ENCODE assay signal across 8 cellular contexts in the genomic region with DNA sequence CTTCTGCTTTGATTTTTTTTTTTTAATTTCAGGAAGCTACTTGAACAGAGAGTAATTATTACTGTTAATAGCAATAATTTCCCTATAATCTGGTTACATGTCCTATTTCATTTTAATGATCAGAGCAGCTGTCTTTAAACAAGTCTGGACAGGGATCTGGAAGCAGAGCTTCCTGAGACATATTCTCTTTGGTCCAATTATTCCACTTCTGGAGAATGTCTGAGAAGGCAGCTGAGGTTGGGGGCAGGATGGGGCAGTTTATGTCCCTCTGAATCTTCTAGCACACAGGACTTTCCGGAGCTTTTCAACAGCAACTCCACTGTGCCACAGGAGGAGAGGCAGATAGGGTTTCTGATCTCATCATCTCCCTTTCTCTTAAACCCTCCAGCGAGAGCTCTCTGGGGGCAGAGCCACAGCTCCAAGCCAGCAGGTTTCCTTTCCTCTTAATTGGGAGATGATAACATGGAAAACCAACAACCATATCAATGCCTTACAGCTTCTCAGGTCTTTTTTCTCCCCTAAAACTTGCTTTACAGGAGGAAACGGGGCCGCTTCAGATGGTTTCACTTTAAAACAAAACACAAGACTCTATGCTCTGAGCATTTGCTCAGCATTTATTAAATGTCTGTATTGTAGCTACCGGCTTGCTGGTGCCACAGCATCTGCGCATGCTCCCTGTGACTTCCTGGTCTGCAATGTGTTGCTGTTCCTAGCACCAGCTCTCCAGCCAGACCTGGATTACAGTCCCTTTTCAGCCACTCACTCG.
A peak's percentile ranks its signal among the peaks of the same experiment; 100 is the strongest.
DNase-seq lines count a peak whose midpoint lies in the region; ATAC-seq, FAIRE-seq and TF ChIP-seq lines count a peak whose summit lies in the region.

No MANE protein-coding gene starts in this region.

- peak overlapping the region; percentile 42 for H3K4me3 ChIP-seq in rectal smooth muscle tissue (ENCODE audit: low read length)

- no peak overlapping the region for H3K9ac ChIP-seq in rectal smooth muscle tissue (ENCODE audit: low read length)

- ATAC-seq in HG03575 (IDR thresholded peaks at IDR 0.05; ENCODE audit: extremely low read depth, insufficient number of reproducible peaks, low FRiP score, unreplicated experiment) (peak; percentile 74), Right ventricle myocardium superior (ENCODE audit: poor library complexity) (peak; percentile 91), HG02840 (IDR thresholded peaks at IDR 0.05; ENCODE audit: low FRiP score, unreplicated experiment) (no peak)

- no peak for DNase-seq in GM12892 (ENCODE audit: insufficient read length)
- DNase-seq in activated CD4-positive, alpha-beta T cell treated with anti-CD3 and anti-CD28 coated beads, Interleukin-2, amount 50 U/mL, for 1 hour = peak; percentile 1
- DNase-seq in Right ventricle myocardium superior = peak; percentile 82
- DNase-seq in GOT3 (lab: John Stamatoyannopoulos, UW) = no peak
- DNase-seq in NCI-H524 (lab: John Stamatoyannopoulos, UW) = no peak

- H3K4me1 ChIP-seq in rectal smooth muscle tissue (ENCODE audit: control insufficient read depth, insufficient read depth, low read length) = no peaks in the 10 kb centered on the region

- H3K27ac ChIP-seq in rectal smooth muscle tissue (ENCODE audit: low read depth, low read length) = no peak overlapping the region

- intact Hi-C loops in Right ventricle myocardium superior (cut with DNase I) = no loop called here

- no peaks in the 10 kb centered on the region for H3K36me3 ChIP-seq in rectal smooth muscle tissue (ENCODE audit: control insufficient read depth, insufficient read depth, low read length)

- TF ChIP-seq POLR2A in GM12892 (IDR thresholded peaks at IDR 0.05; ENCODE audit: low read depth, low read length) = no peak

- FAIRE-seq in GM12892 (lab: Jason Lieb, UNC) = peak; percentile 40

- no peaks in the 10 kb centered on the region for H3K27me3 ChIP-seq in rectal smooth muscle tissue (ENCODE audit: control insufficient read depth, insufficient read depth, low read length)

Comparison
In these comparisons a context has a peak if more than half of its experiments do, and no peak if none do; other contexts are left out.
1. DNase-seq: peak in activated CD4-positive, alpha-beta T cell treated with anti-CD3 and anti-CD28 coated beads, Interleukin-2, amount 50 U/mL, for 1 hour (single experiment) and Right ventricle myocardium superior (single experiment); none in GM12892 (single experiment), GOT3 (single experiment) and NCI-H524 (0 of 2).